12 cellular contexts compared by ENCODE assay signal in genomic region chr15:55586808-55587207, GRCh38. TPM values are rescaled to one million over a fixed set of nuclear protein-coding genes. Genes with fewer than 3 reads are reported as not detected.
DNase-seq lines count a peak whose midpoint lies in the region; ATAC-seq and TF ChIP-seq lines count a peak whose summit lies in the region.
"Had no signal": no experiment of that assay in that cellular context is flagged by ENCODE, and none has a peak within 500 bp of the region (broad histone marks: within the 10 kb centered on the region; RNA-seq: fewer than 3 reads in every experiment).

No MANE protein-coding gene starts in this region.

- peak overlapping the region; percentile 94 for H3K4me2 ChIP-seq in smooth muscle cell

- peaks cover 0 to 7% (median 0%) of the 10 kb centered on the region in 3 donors for H3K4me1 Mint-ChIP-seq in CD8-positive, alpha-beta memory T cell
- H3K4me1 Mint-ChIP-seq: memory B cell had no signal

- H3K36me3 ChIP-seq in SJCRH30 (peaks cover 2% of the 10 kb centered on the region; the same call in 1 of the 2 replicates), smooth muscle cell (ENCODE audit: low read depth) (no peaks in the 10 kb centered on the region), left lung (no peaks in the 10 kb centered on the region)
- no peaks in the 10 kb centered on the region for H3K36me3 ChIP-seq in CD8-positive, alpha-beta memory T cell (ENCODE audit: insufficient read depth, low read length)

- TF ChIP-seq CTCF in foreskin fibroblast (IDR thresholded peaks at IDR 0.05; ENCODE audit: low read depth, low read length) (no peak), smooth muscle cell (IDR thresholded peaks at IDR 0.05; ENCODE audit: borderline replicate concordance, insufficient read depth, poor library complexity, severe bottlenecking) (no peak), left lung (IDR thresholded peaks at IDR 0.05) (no peak)

- peaks cover 0 to 1% (median 0%) of the 10 kb centered on the region in 3 donors for H3K36me3 Mint-ChIP-seq in CD8-positive, alpha-beta memory T cell
- H3K36me3 Mint-ChIP-seq: memory B cell had no signal

- no peaks in the 10 kb centered on the region for H3K4me1 ChIP-seq in SJCRH30
- H3K4me1 ChIP-seq in smooth muscle cell (ENCODE audit: low read depth) = peaks cover 5% of the 10 kb centered on the region
- H3K4me1 ChIP-seq in left lung = peaks cover 5 to 9% of the 10 kb centered on the region in 2 donors
- H3K4me1 ChIP-seq in CD8-positive, alpha-beta memory T cell (ENCODE audit: insufficient read depth, low read length) = no peaks in the 10 kb centered on the region

- H3K27me3 Mint-ChIP-seq in CD8-positive, alpha-beta memory T cell = peaks cover 46 to 48% of the 10 kb centered on the region in 2 donors

- peaks cover 31% of the 10 kb centered on the region for H3K79me2 ChIP-seq in smooth muscle cell (ENCODE audit: low read depth)

- H2AFZ ChIP-seq in smooth muscle cell (ENCODE audit: low read depth) = no peak overlapping the region

- peaks cover 42% of the 10 kb centered on the region for H4K20me1 ChIP-seq in smooth muscle cell (ENCODE audit: low read depth)

- H3K9ac ChIP-seq in smooth muscle cell (ENCODE audit: low read depth) = peak overlapping the region; percentile 55

- H3K9me3 ChIP-seq in SJCRH30 (replicated peaks) (no peaks in the 10 kb centered on the region), smooth muscle cell (replicated peaks; ENCODE audit: low read depth) (no peaks in the 10 kb centered on the region), left lung (no peaks in the 10 kb centered on the region)
- no peaks in the 10 kb centered on the region for H3K9me3 ChIP-seq in CD8-positive, alpha-beta memory T cell (ENCODE audit: low read length)

- POLR2A ChIA-PET in CD8-positive, alpha-beta memory T cell (lab: Charles Lee) = no interaction called here

- WGBS in smooth muscle cell (ENCODE audit: low lambda C conversion rate) = 60% methylated on average over 3 of the region's 3 CpGs

- H3K4me3 ChIP-seq in SJCRH30 = peak overlapping the region; percentile 86
- peak overlapping the region; percentile 64 to 82 for H3K4me3 ChIP-seq in foreskin fibroblast (ENCODE audit: low read depth in 1 of 2, low read length in 2 of 2)
- H3K4me3 ChIP-seq in smooth muscle cell = peak overlapping the region; percentile 87
- peak overlapping the region in 1 of 2 donors; percentile 43 for H3K4me3 ChIP-seq in left lung
- no peak overlapping the region for H3K4me3 ChIP-seq in CD8-positive, alpha-beta memory T cell (ENCODE audit: low read length)

- peaks cover 10% of the 10 kb centered on the region for H3F3A ChIP-seq in smooth muscle cell (ENCODE audit: low read depth)

- no peak overlapping the region for H3K27ac Mint-ChIP-seq in CD8-positive, alpha-beta memory T cell
- H3K27ac Mint-ChIP-seq: memory B cell had no signal

- H3K27ac ChIP-seq in SJCRH30 = no peak overlapping the region
- H3K27ac ChIP-seq in smooth muscle cell (ENCODE audit: low read depth) = no peak overlapping the region
- no peak overlapping the region for H3K27ac ChIP-seq in left lung
- no peak overlapping the region for H3K27ac ChIP-seq in CD8-positive, alpha-beta memory T cell (ENCODE audit: low read depth, low read length)

- intact Hi-C loops in left lung (cut with DNase I) = no loop called here

- no peaks in the 10 kb centered on the region for H3K27me3 ChIP-seq in SJCRH30
- H3K27me3 ChIP-seq in smooth muscle cell (ENCODE audit: low read depth) = no peaks in the 10 kb centered on the region
- peaks cover 5 to 77% of the 10 kb centered on the region in 2 donors for H3K27me3 ChIP-seq in left lung
- H3K27me3 ChIP-seq in CD8-positive, alpha-beta memory T cell (ENCODE audit: insufficient read depth, low read length, poor library complexity, severe bottlenecking) = peaks cover 29% of the 10 kb centered on the region

- DNase-seq in GM04503 (ENCODE audit: low read depth) (peak; percentile 1), SJCRH30 (peak in 1 of 2 experiments; percentile 16), foreskin fibroblast (peak in 1 of 2 donors; percentile 16), smooth muscle cell (lab: John Stamatoyannopoulos, UW; ENCODE audit: unreplicated experiment) (no peak), left lung (no peak), MV-4-11 (lab: John Stamatoyannopoulos, UW) (no peak)
- no peak for DNase-seq in CD8-positive, alpha-beta memory T cell
- DNase-seq: activated CD8-positive, alpha-beta memory T cell treated with anti-CD3 and anti-CD28 coated beads for 24 hours; amniotic stem cell; GOT3 had no signal

- ATAC-seq in HG02981 (IDR thresholded peaks at IDR 0.05; ENCODE audit: unreplicated experiment) (no peak), left lung (no peak)

- H3K4me3 Mint-ChIP-seq in CD8-positive, alpha-beta memory T cell = no peak overlapping the region
- H3K4me3 Mint-ChIP-seq: memory B cell had no signal

- H3K9me3 Mint-ChIP-seq in CD8-positive, alpha-beta memory T cell = peaks cover 0 to 5% (median 0%) of the 10 kb centered on the region in 5 donors
- H3K9me3 Mint-ChIP-seq: memory B cell had no signal

- CTCF ChIA-PET in CD8-positive, alpha-beta memory T cell (lab: Charles Lee) = no interaction called here

RNA-seq across cellular contexts. Expression of gene PYGO1, which starts 1.3 kb away (rescaled TPM):
- 22.0 and 24.3 TPM in 2 replicates for total RNA-seq in SJCRH30 (2014; rRNA removed; shearing (Covaris generic))
- total RNA-seq in smooth muscle cell = 16.0 and 19.6 TPM in 2 replicates
- 2.2 and 3.6 TPM in 2 replicates for polyA plus RNA-seq in smooth muscle cell
- 10 to 100 TPM; 10.4 to 16.7 TPM for total RNA-seq in left lung
- total RNA-seq in CD8-positive, alpha-beta memory T cell = under 1 TPM in 1 of 2 experiments, not detected in 1; 0.07 TPM
- polyA plus RNA-seq in CD8-positive, alpha-beta memory T cell = not detected

Comparison
In these comparisons a context has a peak if more than half of its experiments do, and no peak if none do; other contexts are left out.
1. RNA of gene PYGO1, which starts 1.3 kb away (total RNA-seq): 22.0 to 24.3 TPM in SJCRH30, 10.4 to 16.7 TPM in left lung and 16.0 to 19.6 TPM in smooth muscle cell; 0.07 TPM in CD8-positive, alpha-beta memory T cell; every median in the first group is over 10 times any median in the second.